ENCODE assay signal across 11 cellular contexts in the genomic region with DNA sequence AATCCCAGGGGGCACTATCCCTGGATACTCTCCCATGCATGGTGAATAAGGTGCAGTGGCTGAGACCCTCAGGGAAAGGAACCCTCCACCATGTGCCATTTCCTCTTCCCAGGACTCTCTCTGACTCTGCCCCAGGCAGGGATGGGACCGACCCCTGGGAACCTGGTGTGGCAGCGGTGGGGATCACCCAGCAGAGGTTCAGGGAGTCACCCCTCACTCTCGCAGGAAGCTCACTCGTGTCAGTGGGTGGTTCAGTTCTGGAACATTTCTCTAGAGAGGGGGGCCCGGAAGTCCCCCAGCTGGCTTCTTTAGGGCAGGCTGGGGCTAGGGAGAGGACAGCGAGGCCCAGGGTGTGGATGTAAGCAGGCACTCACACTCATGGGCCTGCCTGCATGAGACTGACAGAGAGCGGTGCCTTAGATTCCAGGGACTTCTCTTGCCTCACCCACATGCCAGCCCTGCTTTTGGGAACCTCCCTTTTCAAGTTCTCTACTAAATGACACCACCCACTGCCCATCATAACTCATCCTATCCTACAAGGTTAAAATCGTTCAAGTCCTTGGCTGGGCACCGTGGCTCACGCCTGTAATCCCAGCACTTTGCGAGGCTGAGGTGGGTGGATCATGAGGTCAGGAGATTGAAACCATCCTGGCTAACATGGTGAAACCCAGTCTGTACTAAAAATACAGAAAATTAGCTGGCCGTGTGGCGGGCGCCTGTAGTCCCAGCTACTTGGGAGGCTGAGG.
"Had no signal": no experiment of that assay in that cellular context is flagged by ENCODE, and none has a peak within 500 bp of the region (broad histone marks: within the 10 kb centered on the region; RNA-seq: fewer than 3 reads in every experiment).

No MANE protein-coding gene starts in this region.

- H3K4me2 ChIP-seq: GM23338, KMS-11 had no signal

- FAIRE-seq: H1, H54, HepG2 had no signal

- H3K9ac ChIP-seq: KMS-11 had no signal

- ATAC-seq: GM23338, HepG2 had no signal

- H3K27ac ChIP-seq: HL-60, KMS-11 had no signal

- H3K4me3 ChIP-seq: GM23338 had no signal

- DNase-seq: H9, HCEC 1CT, HFFc6, Karpas-422, KBM-7 had no signal

- H2AFZ ChIP-seq: GM23338 had no signal
